Comparison of ENCODE assay signal across 16 cellular contexts in the genomic region with DNA sequence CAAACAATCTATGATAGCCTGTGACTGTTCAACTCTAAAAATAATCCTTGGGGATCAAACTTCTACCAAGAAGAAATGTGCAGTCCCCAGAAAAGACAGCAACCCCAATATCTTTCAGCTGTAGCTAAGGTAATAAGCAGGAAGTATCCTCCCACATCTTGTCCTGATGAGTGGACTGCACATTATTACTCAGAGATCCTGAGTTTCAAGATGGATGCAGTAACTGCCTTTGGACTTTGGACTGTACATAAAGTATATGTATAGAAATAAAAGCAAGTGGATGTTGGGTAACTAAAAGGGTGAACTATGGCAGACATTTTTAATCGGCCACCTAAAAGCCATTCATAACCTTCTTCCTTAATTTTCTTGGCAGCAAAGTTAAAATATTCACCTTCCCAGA. TPM values are rescaled to one million over a fixed set of nuclear protein-coding genes. Genes with fewer than 3 reads are reported as not detected.
DNase-seq lines count a peak whose midpoint lies in the region; ATAC-seq lines count a peak whose summit lies in the region.
"Had no signal": no experiment of that assay in that cellular context is flagged by ENCODE, and none has a peak within 500 bp of the region (broad histone marks: within the 10 kb centered on the region; RNA-seq: fewer than 3 reads in every experiment).

No MANE protein-coding gene starts in this region.

- DNase-seq in DMS53 treated with DMSO at 0.1 percent for 48 hours (lab: John Stamatoyannopoulos, UW; ENCODE audit: unreplicated experiment): peak; percentile 53
- DNase-seq in LoVo (ENCODE audit: low spot score): peak; percentile 57
- peak; percentile 13 for DNase-seq in SW480 (ENCODE audit: low spot score)
- DNase-seq in left colon: no peak
- DNase-seq in stimulated activated naive CD4-positive, alpha-beta T cell (lab: John Stamatoyannopoulos, UW): no peak
- no peak for DNase-seq in UCSD-AML1 (lab: John Stamatoyannopoulos, UW; ENCODE audit: unreplicated experiment)
- DNase-seq in Kasumi-1 (lab: John Stamatoyannopoulos, UW): no peak
- DNase-seq: Calu3; CD8-positive, alpha-beta T cell; GDM1; HFFc6 had no signal

- intact Hi-C loops in left colon (cut with DNase I, micrococcal nuclease): no loop called here

- ATAC-seq in left colon: peak; percentile 98
- ATAC-seq in GM21576 (IDR thresholded peaks at IDR 0.05; ENCODE audit: unreplicated experiment): no peak
- ATAC-seq: CD8-positive, alpha-beta T cell; GM23338; HCT116 had no signal

RNA-seq across cellular contexts. Expression of a gene that starts 45.1 kb away (rescaled TPM):
- not detected for total RNA-seq in left colon
- total RNA-seq: A172; B cell; Calu3; CD8-positive, alpha-beta T cell; GM23338; HFFc6 had no signal

Comparison
In these comparisons a context has a peak if more than half of its experiments do, and no peak if none do; other contexts are left out.
1. DNase-seq: peak in DMS53 treated with DMSO at 0.1 percent for 48 hours (single experiment), LoVo (single experiment) and SW480 (single experiment); none in left colon (0 of 2), stimulated activated naive CD4-positive, alpha-beta T cell (0 of 6), UCSD-AML1 (single experiment) and Kasumi-1 (0 of 2).